In the genomic region with DNA sequence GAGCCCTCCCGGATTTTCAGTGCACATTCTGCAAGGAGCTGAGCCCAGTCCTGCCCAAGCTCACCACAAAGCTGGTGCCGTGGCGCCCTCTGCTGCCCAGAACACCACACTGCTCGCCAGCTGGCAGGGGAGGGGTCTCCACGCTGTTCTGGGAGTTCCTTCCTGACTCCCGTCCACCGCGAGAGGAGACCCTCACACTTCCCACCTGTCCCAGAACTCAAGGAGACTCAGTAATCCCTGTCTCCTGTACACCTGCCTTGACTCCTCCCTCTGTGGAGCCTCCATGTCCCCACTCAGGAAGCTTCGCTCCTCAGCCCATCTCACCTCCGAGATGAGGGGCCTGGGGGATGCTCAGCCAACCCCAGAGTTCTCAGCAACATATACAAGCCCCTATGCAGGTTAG, we compare ENCODE assay signal across 9 cellular contexts. TPM values are rescaled to one million over a fixed set of nuclear protein-coding genes. Genes with fewer than 3 reads are reported as not detected.
DNase-seq lines count a peak whose midpoint lies in the region; ATAC-seq, FAIRE-seq and TF ChIP-seq lines count a peak whose summit lies in the region.
"Had no signal": no experiment of that assay in that cellular context is flagged by ENCODE, and none has a peak within 500 bp of the region (broad histone marks: within the 10 kb centered on the region; RNA-seq: fewer than 3 reads in every experiment).

No MANE protein-coding gene starts in this region.

- peak overlapping the region; percentile 31; the same call in 1 of the 2 replicates for H3K4me2 ChIP-seq in PC-3 (ENCODE audit: low read length)

- CTCF ChIA-PET in PC-3 (lab: Charles Lee): interaction anchor here (0.6 to 1.7 kb wide), 5 partner anchors 65 to 1084 kb away, joined by 3 to 7 read pairs (median 3); a partner anchor contains a TSS

- intact Hi-C loops in PC-3 (cut with micrococcal nuclease): loop anchor here (5.0 to 10.0 kb wide), 3 partner anchors 104 to 394 kb away; a partner anchor contains a TSS

- peak; percentile 78 for TF ChIP-seq CTCF in PC-3 (conservative IDR thresholded peaks at IDR 0.05; ENCODE audit: low read depth, low read length)
- peak; percentile 74 for TF ChIP-seq CTCF in osteocyte (IDR thresholded peaks at IDR 0.05)

- ATAC-seq in PC-3 (peak; percentile 75), HG02571 (IDR thresholded peaks at IDR 0.05; ENCODE audit: unreplicated experiment) (no peak)

- DNase-seq in NOMO-1 treated with DMSO at 0.1 percent for 48 hours (lab: John Stamatoyannopoulos, UW; ENCODE audit: unreplicated experiment): peak; percentile 18
- no peak for DNase-seq in NOMO-1 treated with dmso at 0.1 percent for 144 hours (lab: John Stamatoyannopoulos, UW; ENCODE audit: unreplicated experiment)
- peak; percentile 44 for DNase-seq in PC-3
- peak; percentile 87 for DNase-seq in activated effector memory CD4-positive, alpha-beta T cell treated with anti-CD3 and anti-CD28 coated beads, Interleukin-2, amount 50 U/mL, for 16 hours
- peak; percentile 50 to 64 for DNase-seq in frontal cortex (ENCODE audit: low spot score in 2 of 2)
- no peak for DNase-seq in osteocyte (ENCODE audit: extremely low spot score, unreplicated experiment)
- DNase-seq in GOT3 (lab: John Stamatoyannopoulos, UW): no peak

- H3K79me2 ChIP-seq in PC-3 (ENCODE audit: low read length): no peaks in the 10 kb centered on the region

- H3K9me3 Mint-ChIP-seq in osteocyte (ENCODE audit: unreplicated experiment): no peaks in the 10 kb centered on the region

- H3K36me3 ChIP-seq in PC-3 (ENCODE audit: low read depth, low read length): no peaks in the 10 kb centered on the region; the same call in 1 of the 2 replicates

- no peak overlapping the region for H3K4me3 ChIP-seq in PC-3 (ENCODE audit: low read length)

- POLR2A ChIA-PET in PC-3 (lab: Charles Lee; ENCODE audit: unreplicated experiment): no interaction called here

- peaks cover 18% of the 10 kb centered on the region for H3K27me3 Mint-ChIP-seq in osteocyte (ENCODE audit: unreplicated experiment)

- no peaks in the 10 kb centered on the region for H3K9me2 ChIP-seq in PC-3 (replicated peaks; ENCODE audit: low read length)

- H3K4me1 Mint-ChIP-seq in osteocyte (ENCODE audit: unreplicated experiment): peaks cover 1% of the 10 kb centered on the region

- no peaks in the 10 kb centered on the region for H3K27me3 ChIP-seq in PC-3 (ENCODE audit: low read length)

- H3F3A ChIP-seq in PC-3 (ENCODE audit: low read length, unreplicated experiment): no peaks in the 10 kb centered on the region

- no peaks in the 10 kb centered on the region for H3K9me3 ChIP-seq in PC-3 (ENCODE audit: low read length)

- no peak overlapping the region for H3K4me3 Mint-ChIP-seq in osteocyte (ENCODE audit: unreplicated experiment)

- no peak overlapping the region for H3K27ac ChIP-seq in PC-3 (ENCODE audit: low read length)

- H3K36me3 Mint-ChIP-seq in osteocyte (ENCODE audit: unreplicated experiment): no peaks in the 10 kb centered on the region

- H3K4me1 ChIP-seq in PC-3 (ENCODE audit: insufficient read depth, low read length): no peaks in the 10 kb centered on the region

- FAIRE-seq in frontal cortex (lab: Jason Lieb, UNC): no peak

- no peak overlapping the region for H2AFZ ChIP-seq in PC-3 (ENCODE audit: low read length)

- BruUV-seq in PC-3 (replicated peaks; lab: Mats Ljungman, UMichigan): no TSS peak

- H4K20me1 ChIP-seq in PC-3 (ENCODE audit: low read length): no peaks in the 10 kb centered on the region

- no peak overlapping the region for H3K9ac ChIP-seq in PC-3 (ENCODE audit: low read length)

- no peak overlapping the region for H3K27ac Mint-ChIP-seq in osteocyte (ENCODE audit: unreplicated experiment)

RNA-seq across cellular contexts. Expression of a gene that starts 11.3 kb away (rescaled TPM):
- total RNA-seq in PC-3 (2014; rRNA removed) (not detected in 2 replicates), frontal cortex (not detected), osteocyte (not detected in 2 replicates)
- total RNA-seq: glomerular endothelial cell had no signal

Comparison
In these comparisons a context has a peak if more than half of its experiments do, and no peak if none do; other contexts are left out.
1. DNase-seq: peak in NOMO-1 treated with DMSO at 0.1 percent for 48 hours (single experiment), PC-3 (single experiment), activated effector memory CD4-positive, alpha-beta T cell treated with anti-CD3 and anti-CD28 coated beads, Interleukin-2, amount 50 U/mL, for 16 hours (single experiment) and frontal cortex (2 of 2); none in NOMO-1 treated with dmso at 0.1 percent for 144 hours (single experiment), osteocyte (single experiment) and GOT3 (single experiment).